Comparison of ENCODE assay signal across 22 cellular contexts in the genomic region with DNA sequence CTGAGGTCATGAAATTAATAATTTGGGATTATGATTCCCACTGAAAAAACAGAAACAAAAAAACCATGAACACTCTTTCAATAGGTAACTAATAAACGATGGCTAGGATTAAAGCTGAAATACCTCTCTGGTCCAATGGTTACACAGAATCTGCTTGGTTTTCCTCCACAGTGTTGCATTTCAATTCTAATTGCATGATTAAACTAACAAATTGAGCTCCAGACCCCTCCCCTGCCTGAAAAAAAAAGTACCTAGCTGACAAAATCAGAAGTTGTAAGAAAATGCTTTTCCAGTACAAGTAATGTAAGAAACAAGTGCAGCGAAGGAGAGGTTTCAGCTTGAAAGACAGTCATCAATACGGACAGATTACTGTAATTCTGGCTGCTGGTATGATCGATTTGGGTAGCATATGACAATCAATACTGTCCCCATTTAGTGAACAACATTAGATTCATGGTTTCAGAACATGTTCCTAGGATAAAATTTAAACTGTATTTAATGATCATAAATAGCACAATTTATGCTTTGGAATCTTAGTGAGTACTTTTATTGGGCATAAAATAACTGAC. TPM values are rescaled to one million over a fixed set of nuclear protein-coding genes. Genes with fewer than 3 reads are reported as not detected.
A peak's percentile ranks its signal among the peaks of the same experiment; 100 is the strongest.
DNase-seq lines count a peak whose midpoint lies in the region; TF ChIP-seq lines count a peak whose summit lies in the region.
"Had no signal": no experiment of that assay in that cellular context is flagged by ENCODE, and none has a peak within 500 bp of the region (broad histone marks: within the 10 kb centered on the region; RNA-seq: fewer than 3 reads in every experiment).

No MANE protein-coding gene starts in this region.

- TF ChIP-seq CTCF in epithelial cell of proximal tubule (conservative IDR thresholded peaks at IDR 0.05; ENCODE audit: low read depth, low read length), result no peak

- peak; percentile 12 for DNase-seq in ACHN
- peak; percentile 22 for DNase-seq in epithelial cell of proximal tubule (ENCODE audit: low read depth)
- DNase-seq in kidney tubule cell (ENCODE audit: low spot score), result peak; percentile 23
- peak; percentile 59 for DNase-seq in renal cortical epithelial cell (ENCODE audit: low read depth)
- DNase-seq in AML-193 (lab: John Stamatoyannopoulos, UW), result no peak
- DNase-seq in activated T-cell treated with anti-CD3 and anti-CD28 coated beads for 4 hours, result no peak
- no peak for DNase-seq in NCI-H146 (lab: John Stamatoyannopoulos, UW)
- DNase-seq: 8988T; Caco-2; CD4-positive, CD25-positive, alpha-beta regulatory T cell; CD8-positive, alpha-beta T cell; DMS 273 treated with DMSO at 0.1 percent for 48 hours; DMS79; EL; GDM1; HFFc6 had no signal

- H3K4me3 ChIP-seq in epithelial cell of proximal tubule (ENCODE audit: low read depth, low read length), result no peak overlapping the region
- H3K4me3 ChIP-seq: A549, BLaER1, GM12878, GM23338, HAP-1 had no signal

- in situ Hi-C loops in ACHN (cut with HindIII; ENCODE audit: low pct_ligation_motif_present, low pct_unique_long_range_greater_than_20kb, low sequenced_read_pairs), result no loop called here

RNA-seq across cellular contexts. Expression of a gene that starts 32.0 kb away (rescaled TPM):
- total RNA-seq in epithelial cell of proximal tubule (not detected in 2 replicates), renal cortical epithelial cell (0.05 TPM in 1 of 2 replicates, not detected in the other)
- total RNA-seq: B cell; Caco-2; CD4-positive, CD25-positive, alpha-beta regulatory T cell; CD8-positive, alpha-beta T cell; GM12878; GM23338; HFFc6 had no signal

Comparison
In these comparisons a context has a peak if more than half of its experiments do, and no peak if none do; other contexts are left out.
1. DNase-seq: peak in ACHN (single experiment), epithelial cell of proximal tubule (single experiment), kidney tubule cell (single experiment) and renal cortical epithelial cell (single experiment); none in AML-193 (0 of 2), activated T-cell treated with anti-CD3 and anti-CD28 coated beads for 4 hours (single experiment) and NCI-H146 (single experiment).